ENCODE assay signal across 14 cellular contexts in the genomic region with DNA sequence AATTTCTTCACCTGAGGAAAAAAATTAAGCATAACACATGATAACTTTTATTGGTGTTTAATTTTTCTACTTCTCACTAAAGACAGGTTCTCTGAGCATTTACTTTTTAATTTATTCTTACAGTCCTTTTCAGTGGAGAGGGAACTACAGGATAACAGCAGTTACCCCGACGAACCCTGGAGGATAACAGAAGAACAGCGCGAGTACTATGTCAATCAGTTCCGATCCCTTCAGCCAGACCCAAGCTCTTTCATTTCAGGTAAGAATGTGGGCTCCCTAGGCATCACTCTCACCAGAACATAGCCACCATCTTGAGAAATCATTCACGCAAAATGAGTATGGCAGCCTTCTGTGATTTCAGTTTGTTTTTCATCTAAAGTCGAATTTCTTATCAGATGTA.
DNase-seq lines count a peak whose midpoint lies in the region; ATAC-seq, FAIRE-seq and TF ChIP-seq lines count a peak whose summit lies in the region.
"Had no signal": no experiment of that assay in that cellular context is flagged by ENCODE, and none has a peak within 500 bp of the region (broad histone marks: within the 10 kb centered on the region; RNA-seq: fewer than 3 reads in every experiment).

No MANE protein-coding gene starts in this region.

- DNase-seq in A549 (ENCODE audit: low read depth in 1 of 2, low spot score in 1 of 2) (no peak), GM23338 (ENCODE audit: low spot score) (peak; percentile 37), WTC11 (ENCODE audit: low spot score) (no peak), kidney (no peak), islet precursor cell (no peak), A673 (ENCODE audit: low spot score) (no peak)

- WGBS in A549 (ENCODE audit: missing lambda C conversion rate): 47% methylated on average over 7 of the region's 7 CpGs

- H3K4me2 ChIP-seq in A549 (no peak overlapping the region), GM23338 (no peak overlapping the region)
- H3K4me2 ChIP-seq: BLaER1 had no signal

- H3K27me3 ChIP-seq in GM23338 (ENCODE audit: insufficient read depth) (no peaks in the 10 kb centered on the region), A673 (replicated peaks; ENCODE audit: insufficient read depth, low read depth, low read length, poor library complexity) (no peaks in the 10 kb centered on the region)

- no peaks in the 10 kb centered on the region for H3K27me3 Mint-ChIP-seq in GM23338 (ENCODE audit: insufficient read depth, low read depth, poor library complexity)
- H3K27me3 Mint-ChIP-seq in WTC11 (ENCODE audit: low read depth): no peaks in the 10 kb centered on the region
- H3K27me3 Mint-ChIP-seq: CD4-positive, alpha-beta memory T cell had no signal

- H3K9me3 ChIP-seq in A549 (no peaks in the 10 kb centered on the region), kidney (ENCODE audit: control insufficient read depth in 1 of 2, low read length in 2 of 2) (no peaks in the 10 kb centered on the region), A673 (ENCODE audit: low read depth, low read length, poor library complexity, severe bottlenecking) (no peaks in the 10 kb centered on the region)
- H3K9me3 ChIP-seq: BLaER1 had no signal

- no peaks in the 10 kb centered on the region for H4K20me1 ChIP-seq in GM23338 (replicated peaks; ENCODE audit: insufficient read depth)
- H4K20me1 ChIP-seq: BLaER1 had no signal

- H3K36me3 Mint-ChIP-seq in GM23338 (ENCODE audit: low read depth) (no peaks in the 10 kb centered on the region), WTC11 (no peaks in the 10 kb centered on the region)
- H3K36me3 Mint-ChIP-seq: CD4-positive, alpha-beta memory T cell had no signal

- no peak for TF ChIP-seq RAD21 in A549 (conservative IDR thresholded peaks at IDR 0.05 in 1 of 2, IDR thresholded peaks at IDR 0.05 in 1 of 2)

- H3K9ac ChIP-seq in kidney (ENCODE audit: low read length in 2 of 2): no peak overlapping the region
- H3K9ac ChIP-seq: BLaER1, GM23248 had no signal

- TF ChIP-seq CTCF in A549 (IDR thresholded peaks at IDR 0.05) (no peak), GM23338 (conservative IDR thresholded peaks at IDR 0.05; ENCODE audit: low read depth in 2 of 2) (no peak), WTC11 (IDR thresholded peaks at IDR 0.05) (no peak), kidney (IDR thresholded peaks at IDR 0.05; ENCODE audit: borderline replicate concordance, extremely low read depth, insufficient read depth) (no peak), A673 (conservative IDR thresholded peaks at IDR 0.05; ENCODE audit: low read depth, low read length) (no peak)

- no peaks in the 10 kb centered on the region for H3F3A ChIP-seq in GM23338 (replicated peaks; ENCODE audit: low read depth)

- no peaks in the 10 kb centered on the region for H3K9me2 ChIP-seq in GM23338 (ENCODE audit: insufficient read depth)

- no peaks in the 10 kb centered on the region for H3K79me2 ChIP-seq in GM23338 (replicated peaks; ENCODE audit: insufficient read depth)

- H3K27ac Mint-ChIP-seq in GM23338 (no peak overlapping the region), WTC11 (no peak overlapping the region)
- H3K27ac Mint-ChIP-seq: CD14-positive monocyte; CD4-positive, alpha-beta memory T cell had no signal

- FAIRE-seq in A549 (lab: Jason Lieb, UNC) (peak; percentile 61), kidney (lab: Jason Lieb, UNC) (peak; percentile 6)
- FAIRE-seq: H54 had no signal

- intact Hi-C loops in kidney (cut with DNase I): no loop called here
- intact Hi-C loops in A673 (cut with micrococcal nuclease; ENCODE audit: unreplicated experiment): loop anchor here (5.0 kb wide), 1 partner anchor 220 kb away; no protein-coding TSS in a partner anchor

- H3K4me3 ChIP-seq in A549 (no peak overlapping the region), GM23338 (no peak overlapping the region), kidney (ENCODE audit: low read length in 2 of 2) (no peak overlapping the region), A673 (ENCODE audit: low read depth, low read length, poor library complexity, severe bottlenecking) (no peak overlapping the region)
- H3K4me3 ChIP-seq: BLaER1, GM12878, GM23248 had no signal

- H3K4me3 Mint-ChIP-seq in GM23338 (no peak overlapping the region), WTC11 (no peak overlapping the region)
- H3K4me3 Mint-ChIP-seq: CD14-positive monocyte; CD4-positive, alpha-beta memory T cell had no signal

- no peaks in the 10 kb centered on the region for H3K9me3 Mint-ChIP-seq in GM23338
- H3K9me3 Mint-ChIP-seq in WTC11: no peaks in the 10 kb centered on the region
- H3K9me3 Mint-ChIP-seq: CD4-positive, alpha-beta memory T cell had no signal

- no peak for TF ChIP-seq EP300 in A549 (IDR thresholded peaks at IDR 0.05)

- no TSS peak for BruUV-seq in A673 (replicated peaks; lab: Mats Ljungman, UMichigan)

- no peak for TF ChIP-seq POLR2A in A549 (IDR thresholded peaks at IDR 0.05; ENCODE audit: low read length)

- POLR2A ChIA-PET in A549 (lab: Yijun Ruan, JAX): interaction anchor here (1.4 kb wide), 1 partner anchor 164 kb away, joined by 14 read pairs; no protein-coding TSS in a partner anchor
- POLR2A ChIA-PET in WTC11 (lab: Charles Lee): interaction anchor here (0.5 kb wide), 1 partner anchor 203 kb away, joined by 4 read pairs; no protein-coding TSS in a partner anchor
- POLR2A ChIA-PET in A673 (lab: Charles Lee; ENCODE audit: low non-redundant PET): no interaction called here

- no peak overlapping the region for H2AFZ ChIP-seq in GM23338
- H2AFZ ChIP-seq: GM23248 had no signal

- H3K27ac ChIP-seq in A549 (no peak overlapping the region), GM23338 (ENCODE audit: low read depth) (no peak overlapping the region), kidney (ENCODE audit: low read depth in 2 of 2, low read length in 2 of 2) (no peak overlapping the region), A673 (ENCODE audit: low read depth, low read length, poor library complexity, severe bottlenecking) (no peak overlapping the region)
- H3K27ac ChIP-seq: BLaER1, GM23248 had no signal

- H3K36me3 ChIP-seq in GM23338 (ENCODE audit: insufficient read depth): no peaks in the 10 kb centered on the region
- peaks cover 0 to 6% of the 10 kb centered on the region in 2 donors for H3K36me3 ChIP-seq in kidney (ENCODE audit: control insufficient read depth in 1 of 2, insufficient read depth in 2 of 2, low read length in 2 of 2)
- no peaks in the 10 kb centered on the region for H3K36me3 ChIP-seq in A673 (ENCODE audit: insufficient read depth, low read length, poor library complexity, severe bottlenecking)
- H3K36me3 ChIP-seq: BLaER1 had no signal

- no peaks in the 10 kb centered on the region for H3K4me1 Mint-ChIP-seq in GM23338
- no peaks in the 10 kb centered on the region for H3K4me1 Mint-ChIP-seq in WTC11
- H3K4me1 Mint-ChIP-seq: CD4-positive, alpha-beta memory T cell had no signal

- H3K4me1 ChIP-seq in A549 (no peaks in the 10 kb centered on the region), GM23338 (ENCODE audit: insufficient read depth) (no peaks in the 10 kb centered on the region), kidney (ENCODE audit: control insufficient read depth in 1 of 2, insufficient read depth in 1 of 2, low read depth in 1 of 2, low read length in 2 of 2) (no peaks in the 10 kb centered on the region), A673 (ENCODE audit: insufficient read depth, low read length, poor library complexity, severe bottlenecking) (no peaks in the 10 kb centered on the region)
- H3K4me1 ChIP-seq: BLaER1 had no signal

- CTCF ChIA-PET in A549 (lab: Yijun Ruan, JAX) (interaction anchor here (0.7 to 9.6 kb wide), 37 partner anchors 10 to 240 kb away, joined by 3 to 161 read pairs (median 4); a partner anchor contains a TSS), WTC11 (lab: Charles Lee) (interaction anchor here (0.6 to 3.7 kb wide), 22 partner anchors 9 to 223 kb away, joined by 3 to 71 read pairs (median 6); a partner anchor contains a TSS), A673 (lab: Charles Lee) (interaction anchor here (1.1 to 1.9 kb wide), 8 partner anchors 38 to 221 kb away, joined by 3 to 17 read pairs (median 4); no protein-coding TSS in a partner anchor)

- ATAC-seq in A549 (peak; percentile 56 to 61; a peak in 3 of 6 replicates), GM23338 (peak; percentile 69), WTC11 (peak; percentile 50; the same call in 1 of the 2 replicates), GM19324 (IDR thresholded peaks at IDR 0.05; ENCODE audit: low FRiP score, unreplicated experiment) (no peak), HG03025 (IDR thresholded peaks at IDR 0.05; ENCODE audit: low FRiP score, unreplicated experiment) (no peak)

TF ChIP-seq in A549, 52 proteins besides CTCF, POLR2A, EP300 and RAD21 (continues in another document):
- no peak for TF ChIP-seq CHD2 (IDR thresholded peaks at IDR 0.05; ENCODE audit: low read length, partially characterized antibody)
- TF ChIP-seq CBX2 (IDR thresholded peaks at IDR 0.05; ENCODE audit: borderline replicate concordance, low read depth): no peak
- TF ChIP-seq RARB (CRISPR knock-in tag; IDR thresholded peaks at IDR 0.05): no peak

TF ChIP-seq in GM23338, 12 proteins besides CTCF, POLR2A, EP300 and RAD21 (continues in another document):
- TF ChIP-seq ZNF331 (CRISPR knock-in tag; IDR thresholded peaks at IDR 0.05; ENCODE audit: low read depth): no peak

TF ChIP-seq in WTC11, 78 proteins besides CTCF, POLR2A, EP300 and RAD21 (continues in another document):
- TF ChIP-seq, protein P1, sequence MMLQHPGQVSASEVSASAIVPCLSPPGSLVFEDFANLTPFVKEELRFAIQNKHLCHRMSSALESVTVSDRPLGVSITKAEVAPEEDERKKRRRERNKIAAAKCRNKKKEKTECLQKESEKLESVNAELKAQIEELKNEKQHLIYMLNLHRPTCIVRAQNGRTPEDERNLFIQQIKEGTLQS (CRISPR knock-in tag; conservative IDR thresholded peaks at IDR 0.05): no peak
- TF ChIP-seq FOXP1 (CRISPR knock-in tag; IDR thresholded peaks at IDR 0.05; ENCODE audit: borderline replicate concordance) (no peak), ZNF232 (CRISPR knock-in tag; IDR thresholded peaks at IDR 0.05) (no peak), ETV6 (CRISPR knock-in tag; IDR thresholded peaks at IDR 0.05) (no peak), ZNF423 (CRISPR knock-in tag; IDR thresholded peaks at IDR 0.05) (no peak)

Comparison
In these comparisons a context has a peak if more than half of its experiments do, and no peak if none do; other contexts are left out.
1. ATAC-seq: peak in A549 (2 of 2), GM23338 (single experiment) and WTC11 (single experiment); none in GM19324 (single experiment) and HG03025 (single experiment).